ENCODE assay signal across 19 cellular contexts in genomic region chr16:53960954-53961616, GRCh38.
DNase-seq lines count a peak whose midpoint lies in the region; TF ChIP-seq lines count a peak whose summit lies in the region.
"Had no signal": no experiment of that assay in that cellular context is flagged by ENCODE, and none has a peak within 500 bp of the region (broad histone marks: within the 10 kb centered on the region; RNA-seq: fewer than 3 reads in every experiment).

No MANE protein-coding gene starts in this region.

- no peak overlapping the region for H3K9ac ChIP-seq in neural cell (ENCODE audit: low read length)
- H3K9ac ChIP-seq in H9 (ENCODE audit: extremely low read depth, insufficient read length, low read length): no peak overlapping the region

- H3K4me2 ChIP-seq in neural cell (ENCODE audit: low read length) (peak overlapping the region; percentile 2), H9 (ENCODE audit: insufficient read depth, insufficient read length, low read length) (no peak overlapping the region)
- H3K4me2 ChIP-seq: PC-9 had no signal

- no peaks in the 10 kb centered on the region for H3K27me3 Mint-ChIP-seq in H9 (ENCODE audit: low read depth)
- H3K27me3 Mint-ChIP-seq: activated T-helper 17 cell treated with anti-CD3 and anti-CD28 coated beads, Interleukin-2, amount 50 U/mL, for 72 hours; naive B cell had no signal

- H3K4me3 Mint-ChIP-seq in H9: no peak overlapping the region
- H3K4me3 Mint-ChIP-seq: activated T-helper 17 cell treated with anti-CD3 and anti-CD28 coated beads, Interleukin-2, amount 50 U/mL, for 72 hours had no signal

- no peaks in the 10 kb centered on the region for H3K27me3 ChIP-seq in neural cell (ENCODE audit: insufficient read depth, low read depth, low read length)
- H3K27me3 ChIP-seq in H9 (ENCODE audit: insufficient read depth, low read length): no peaks in the 10 kb centered on the region
- H3K27me3 ChIP-seq: cardiac muscle cell, testis had no signal

- no peak overlapping the region for H3K23ac ChIP-seq in H9 (ENCODE audit: insufficient read length, low read depth, low read length)

- H3K36me3 Mint-ChIP-seq in H9 (ENCODE audit: insufficient read depth in 1 of 3, low read depth in 3 of 3): peaks cover 0 to under 1% (median 0%) of the 10 kb centered on the region in 3 experiments; a peak in 1 of 7 replicates

- H2BK12ac ChIP-seq in H9 (ENCODE audit: insufficient read length, low read depth, low read length): no peak overlapping the region

- no peak overlapping the region for H4K5ac ChIP-seq in H9 (ENCODE audit: insufficient read length, low read depth, low read length)

- H3K14ac ChIP-seq in H9 (ENCODE audit: insufficient read depth, low read length): no peak overlapping the region

- no peak overlapping the region for H3T11ph ChIP-seq in H9 (ENCODE audit: low read length)

- H4K20me1 ChIP-seq in neural cell (ENCODE audit: insufficient read depth) (no peaks in the 10 kb centered on the region), H9 (ENCODE audit: control insufficient read depth, insufficient read depth, insufficient read length) (no peaks in the 10 kb centered on the region)

- H3K27ac ChIP-seq in neural cell (ENCODE audit: low read length): no peak overlapping the region
- no peak overlapping the region for H3K27ac ChIP-seq in H9 (ENCODE audit: insufficient read length, low read depth, low read length)
- H3K27ac ChIP-seq: PC-9, testis had no signal

- no peaks in the 10 kb centered on the region for H3K4me1 ChIP-seq in H9 (ENCODE audit: insufficient read depth, low read length)
- H3K4me1 ChIP-seq: testis had no signal

- H3K27ac Mint-ChIP-seq in H9: no peak overlapping the region
- H3K27ac Mint-ChIP-seq: activated T-helper 17 cell treated with anti-CD3 and anti-CD28 coated beads, Interleukin-2, amount 50 U/mL, for 72 hours had no signal

- no peak overlapping the region for H3K56ac ChIP-seq in H9 (ENCODE audit: insufficient read length, low read depth, low read length)

- no peaks in the 10 kb centered on the region for H3K36me3 ChIP-seq in neural cell (ENCODE audit: insufficient read depth, low read length)
- H3K36me3 ChIP-seq: cardiac muscle cell had no signal

- no peak overlapping the region for H2BK5ac ChIP-seq in H9 (ENCODE audit: insufficient read length, low read length)

- no peak for TF ChIP-seq EP300 in neural cell (conservative IDR thresholded peaks at IDR 0.05; ENCODE audit: poor library complexity, severe bottlenecking)

- no peak overlapping the region for H2BK20ac ChIP-seq in H9 (ENCODE audit: low read depth, low read length, poor library complexity, severe bottlenecking)

- no peaks in the 10 kb centered on the region for H3F3A ChIP-seq in neural cell (ENCODE audit: insufficient read depth, low read length, poor library complexity, severe bottlenecking)

- H3K9me3 Mint-ChIP-seq in H9: no peaks in the 10 kb centered on the region
- H3K9me3 Mint-ChIP-seq: activated T-helper 17 cell treated with anti-CD3 and anti-CD28 coated beads, Interleukin-2, amount 50 U/mL, for 72 hours; naive B cell had no signal

- H2AFZ ChIP-seq in neural cell (ENCODE audit: low read depth, low read length): no peak overlapping the region
- no peak overlapping the region for H2AFZ ChIP-seq in H9 (ENCODE audit: low read length)
- H2AFZ ChIP-seq: PC-9 had no signal

- H3K79me1 ChIP-seq in H9 (ENCODE audit: insufficient read depth, low read depth, low read length, poor library complexity, severe bottlenecking): no peaks in the 10 kb centered on the region

- H2BK15ac ChIP-seq in H9 (ENCODE audit: low read depth, low read length): no peak overlapping the region

- peaks cover 0 to 5% of the 10 kb centered on the region in 2 experiments; a peak in 2 of 4 replicates for H3K4me1 Mint-ChIP-seq in H9
- H3K4me1 Mint-ChIP-seq: activated T-helper 17 cell treated with anti-CD3 and anti-CD28 coated beads, Interleukin-2, amount 50 U/mL, for 72 hours had no signal

- no peak overlapping the region for H4K8ac ChIP-seq in H9 (replicated peaks; ENCODE audit: insufficient read length, low read depth, low read length)

- TF ChIP-seq CTCF in neural cell (IDR thresholded peaks at IDR 0.05; ENCODE audit: poor library complexity, severe bottlenecking): no peak
- no peak for TF ChIP-seq CTCF in H9 (conservative IDR thresholded peaks at IDR 0.05)

- no peaks in the 10 kb centered on the region for H3K9me3 ChIP-seq in neural cell (ENCODE audit: low read length)
- no peaks in the 10 kb centered on the region for H3K9me3 ChIP-seq in H9 (ENCODE audit: control insufficient read depth, low read depth, low read length)
- H3K9me3 ChIP-seq: testis had no signal

- no peak overlapping the region for H3K18ac ChIP-seq in H9 (ENCODE audit: insufficient read length, low read depth, low read length)

- TF ChIP-seq RAD21 in neural cell (conservative IDR thresholded peaks at IDR 0.05): peak; percentile 18

- no peak overlapping the region for H4K91ac ChIP-seq in H9 (ENCODE audit: insufficient read length, low read depth, low read length)

- no peaks in the 10 kb centered on the region for H3K23me2 ChIP-seq in H9 (ENCODE audit: insufficient read length, low read depth, low read length, poor library complexity, severe bottlenecking)

- H3K79me2 ChIP-seq in neural cell (replicated peaks; ENCODE audit: insufficient read depth, low read length): no peaks in the 10 kb centered on the region
- H3K79me2 ChIP-seq in H9 (ENCODE audit: insufficient read depth, low read length): no peaks in the 10 kb centered on the region

- peak; percentile 22 to 76 (median 57) for DNase-seq in NCI-H1417 (lab: John Stamatoyannopoulos, UW)
- DNase-seq in NCI-H1417 treated with DMSO at 0.1 percent for 48 hours (lab: John Stamatoyannopoulos, UW): no peak
- peak; percentile 58 for DNase-seq in NCI-H1092 treated with DMSO at 0.1 percent for 48 hours (lab: John Stamatoyannopoulos, UW)
- DNase-seq in SK-N-DZ (ENCODE audit: low spot score): peak; percentile 86
- no peak for DNase-seq in NCI-H524 treated with DMSO at 0.1 percent for 48 hours (lab: John Stamatoyannopoulos, UW)
- no peak for DNase-seq in H9
- DNase-seq in central memory CD4-positive, alpha-beta T cell: no peak
- DNase-seq: activated CD8-positive, alpha-beta memory T cell treated with anti-CD3 and anti-CD28 coated beads for 24 hours; Kasumi-1; naive B cell; NCI-H1930; NCI-H748 treated with DMSO at 0.1 percent for 48 hours; PC-9; T-helper 9 cell; testis had no signal

- peak overlapping the region; percentile 26 for H3K4me3 ChIP-seq in neural cell (ENCODE audit: low read length)
- H3K4me3 ChIP-seq: cardiac muscle cell, lung, PC-9, testis had no signal

- H2AK5ac ChIP-seq in H9 (ENCODE audit: insufficient read length, low read length): no peak overlapping the region

- no peak overlapping the region for H3K4ac ChIP-seq in H9 (ENCODE audit: low read depth, low read length)

- H3K9me2 ChIP-seq in neural cell (ENCODE audit: insufficient read depth, low read length): no peaks in the 10 kb centered on the region

- H2BK120ac ChIP-seq in H9 (ENCODE audit: low read depth, low read length, poor library complexity, severe bottlenecking): no peak overlapping the region

- no CpG with 5 or more reads among the region's 6 CpGs for WGBS in H9 (ENCODE audit: extremely low coverage, insufficient read length, low lambda C conversion rate)

TF ChIP-seq in neural cell, 6 proteins besides CTCF, POLR2A, EP300 and RAD21:
- TF ChIP-seq POLR2AphosphoS5 (IDR thresholded peaks at IDR 0.05): peak; percentile 23
- TF ChIP-seq, protein P1, sequence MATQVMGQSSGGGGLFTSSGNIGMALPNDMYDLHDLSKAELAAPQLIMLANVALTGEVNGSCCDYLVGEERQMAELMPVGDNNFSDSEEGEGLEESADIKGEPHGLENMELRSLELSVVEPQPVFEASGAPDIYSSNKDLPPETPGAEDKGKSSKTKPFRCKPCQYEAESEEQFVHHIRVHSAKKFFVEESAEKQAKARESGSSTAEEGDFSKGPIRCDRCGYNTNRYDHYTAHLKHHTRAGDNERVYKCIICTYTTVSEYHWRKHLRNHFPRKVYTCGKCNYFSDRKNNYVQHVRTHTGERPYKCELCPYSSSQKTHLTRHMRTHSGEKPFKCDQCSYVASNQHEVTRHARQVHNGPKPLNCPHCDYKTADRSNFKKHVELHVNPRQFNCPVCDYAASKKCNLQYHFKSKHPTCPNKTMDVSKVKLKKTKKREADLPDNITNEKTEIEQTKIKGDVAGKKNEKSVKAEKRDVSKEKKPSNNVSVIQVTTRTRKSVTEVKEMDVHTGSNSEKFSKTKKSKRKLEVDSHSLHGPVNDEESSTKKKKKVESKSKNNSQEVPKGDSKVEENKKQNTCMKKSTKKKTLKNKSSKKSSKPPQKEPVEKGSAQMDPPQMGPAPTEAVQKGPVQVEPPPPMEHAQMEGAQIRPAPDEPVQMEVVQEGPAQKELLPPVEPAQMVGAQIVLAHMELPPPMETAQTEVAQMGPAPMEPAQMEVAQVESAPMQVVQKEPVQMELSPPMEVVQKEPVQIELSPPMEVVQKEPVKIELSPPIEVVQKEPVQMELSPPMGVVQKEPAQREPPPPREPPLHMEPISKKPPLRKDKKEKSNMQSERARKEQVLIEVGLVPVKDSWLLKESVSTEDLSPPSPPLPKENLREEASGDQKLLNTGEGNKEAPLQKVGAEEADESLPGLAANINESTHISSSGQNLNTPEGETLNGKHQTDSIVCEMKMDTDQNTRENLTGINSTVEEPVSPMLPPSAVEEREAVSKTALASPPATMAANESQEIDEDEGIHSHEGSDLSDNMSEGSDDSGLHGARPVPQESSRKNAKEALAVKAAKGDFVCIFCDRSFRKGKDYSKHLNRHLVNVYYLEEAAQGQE (IDR thresholded peaks at IDR 0.05; ENCODE audit: borderline replicate concordance): peak; percentile 33
- no peak for TF ChIP-seq MXI1 (conservative IDR thresholded peaks at IDR 0.05; ENCODE audit: poor library complexity, severe bottlenecking)
- no peak for TF ChIP-seq EZH2 (IDR thresholded peaks at IDR 0.05; ENCODE audit: borderline replicate concordance, insufficient read depth, low read length, poor library complexity, severe bottlenecking)
- TF ChIP-seq TAF1 (IDR thresholded peaks at IDR 0.05; ENCODE audit: low read depth): no peak
- TF ChIP-seq SMC3 (conservative IDR thresholded peaks at IDR 0.05; ENCODE audit: poor library complexity): no peak

Comparison
In these comparisons a context has a peak if more than half of its experiments do, and no peak if none do; other contexts are left out.
1. DNase-seq: peak in NCI-H1417 (3 of 3), NCI-H1092 treated with DMSO at 0.1 percent for 48 hours (single experiment) and SK-N-DZ (single experiment); none in NCI-H1417 treated with DMSO at 0.1 percent for 48 hours (single experiment), NCI-H524 treated with DMSO at 0.1 percent for 48 hours (single experiment), H9 (single experiment) and central memory CD4-positive, alpha-beta T cell (single experiment).